1 cellular context compared by ENCODE assay signal in genomic region chr2:126647714-126648344, GRCh38. TPM values are rescaled to one million over a fixed set of nuclear protein-coding genes. Genes with fewer than 3 reads are reported as not detected.
"Had no signal": no experiment of that assay in that cellular context is flagged by ENCODE, and none has a peak within 500 bp of the region (broad histone marks: within the 10 kb centered on the region; RNA-seq: fewer than 3 reads in every experiment).

No MANE protein-coding gene starts in this region.

RNA-seq across cellular contexts. Expression of gene GYPC, which starts 8.1 kb away (rescaled TPM):
- total RNA-seq: PC-9 had no signal
